ENCODE assay signal across 8 cellular contexts in genomic region chr17:1229354-1229890, GRCh38. TPM values are rescaled to one million over a fixed set of nuclear protein-coding genes. Genes with fewer than 3 reads are reported as not detected.
DNase-seq lines count a peak whose midpoint lies in the region; ATAC-seq and TF ChIP-seq lines count a peak whose summit lies in the region.

No MANE protein-coding gene starts in this region.

- intact Hi-C loops in right lobe of liver (cut with DNase I): no loop called here

- peak; percentile 6 for DNase-seq in NCI-H2196 (lab: John Stamatoyannopoulos, UW; ENCODE audit: unreplicated experiment)
- DNase-seq in NCI-H2196 treated with DMSO at 0.1 percent for 48 hours (lab: John Stamatoyannopoulos, UW; ENCODE audit: unreplicated experiment): no peak
- DNase-seq in T-helper 2 cell: peak in 3 of 5 experiments; percentile 20 to 27 (median 25)
- peak; percentile 26 for DNase-seq in central memory CD4-positive, alpha-beta T cell
- peak; percentile 59 to 78 (median 71) for DNase-seq in right lobe of liver
- DNase-seq in DMS79 (lab: John Stamatoyannopoulos, UW): no peak

- no peak for TF ChIP-seq CTCF in right lobe of liver (IDR thresholded peaks at IDR 0.05)

- peak overlapping the region; percentile 91 for H3K27ac Mint-ChIP-seq in stimulated activated memory B cell treated with anti-CD40 and anti-IgM and Interleukin-4, amounts not matched to agents 10 μg/mL and 1 μg/mL and 100 μg/mL, for 72 hours

- peak overlapping the region in 2 of 3 donors; percentile 37 to 47 for H3K27ac ChIP-seq in right lobe of liver

- H3K9me3 Mint-ChIP-seq in stimulated activated memory B cell treated with anti-CD40 and anti-IgM and Interleukin-4, amounts not matched to agents 10 μg/mL and 1 μg/mL and 100 μg/mL, for 72 hours: no peaks in the 10 kb centered on the region

- H3K4me1 ChIP-seq in right lobe of liver: peaks cover 0 to 10% (median 0%) of the 10 kb centered on the region in 4 donors

- no peaks in the 10 kb centered on the region for H3K36me3 ChIP-seq in right lobe of liver

- peak overlapping the region; percentile 82 for H3K4me3 Mint-ChIP-seq in stimulated activated memory B cell treated with anti-CD40 and anti-IgM and Interleukin-4, amounts not matched to agents 10 μg/mL and 1 μg/mL and 100 μg/mL, for 72 hours

- no peaks in the 10 kb centered on the region for H3K27me3 ChIP-seq in right lobe of liver

- H3K27me3 Mint-ChIP-seq in stimulated activated memory B cell treated with anti-CD40 and anti-IgM and Interleukin-4, amounts not matched to agents 10 μg/mL and 1 μg/mL and 100 μg/mL, for 72 hours: peaks cover 22% of the 10 kb centered on the region

- peak overlapping the region; percentile 25 to 51 (median 32) for H3K4me3 ChIP-seq in right lobe of liver

- no peaks in the 10 kb centered on the region for H3K9me3 ChIP-seq in right lobe of liver

- TF ChIP-seq POLR2A in right lobe of liver (IDR thresholded peaks at IDR 0.05): peak; percentile 54

- peaks cover 5% of the 10 kb centered on the region for H3K36me3 Mint-ChIP-seq in stimulated activated memory B cell treated with anti-CD40 and anti-IgM and Interleukin-4, amounts not matched to agents 10 μg/mL and 1 μg/mL and 100 μg/mL, for 72 hours

- WGBS in right lobe of liver (ENCODE audit: insufficient coverage, low coverage, low lambda C conversion rate, missing lambda C conversion rate): 1% methylated on average over 18 of the region's 72 CpGs

- peak; percentile 26 for ATAC-seq in HG03097 (IDR thresholded peaks at IDR 0.05; ENCODE audit: low FRiP score, unreplicated experiment)
- peak; percentile 58 to 72 (median 62) for ATAC-seq in right lobe of liver
- ATAC-seq in stimulated activated memory B cell treated with anti-CD40 and anti-IgM and Interleukin-4, amounts not matched to agents 10 μg/mL and 1 μg/mL and 100 μg/mL, for 72 hours: peak; percentile 74

- peaks cover 44% of the 10 kb centered on the region for H3K4me1 Mint-ChIP-seq in stimulated activated memory B cell treated with anti-CD40 and anti-IgM and Interleukin-4, amounts not matched to agents 10 μg/mL and 1 μg/mL and 100 μg/mL, for 72 hours

RNA-seq across cellular contexts. Expression of gene BHLHA9, which starts 40.8 kb away (rescaled TPM):
- total RNA-seq in right lobe of liver: not detected

RNA-seq across cellular contexts. Expression of gene ABR, which starts 49.6 kb away (rescaled TPM):
- total RNA-seq in right lobe of liver: 10 to 100 TPM in 3 of 6 experiments, 1 to 10 TPM in 3; 7.4 to 21.5 (median 11.3) TPM

RNA-seq across cellular contexts. Expression of gene TRARG1, which starts 50.0 kb away (rescaled TPM):
- not detected for total RNA-seq in right lobe of liver

Comparison
In these comparisons a context has a peak if more than half of its experiments do, and no peak if none do; other contexts are left out.
1. DNase-seq: peak in NCI-H2196 (single experiment), T-helper 2 cell (3 of 5), central memory CD4-positive, alpha-beta T cell (single experiment) and right lobe of liver (3 of 3); none in NCI-H2196 treated with DMSO at 0.1 percent for 48 hours (single experiment) and DMS79 (single experiment).
2. Peak in every context shown above with its lines, with median percentiles within 50 percentile points of each other: ATAC-seq.